Comparison of ENCODE assay signal across 23 cellular contexts in the genomic region with DNA sequence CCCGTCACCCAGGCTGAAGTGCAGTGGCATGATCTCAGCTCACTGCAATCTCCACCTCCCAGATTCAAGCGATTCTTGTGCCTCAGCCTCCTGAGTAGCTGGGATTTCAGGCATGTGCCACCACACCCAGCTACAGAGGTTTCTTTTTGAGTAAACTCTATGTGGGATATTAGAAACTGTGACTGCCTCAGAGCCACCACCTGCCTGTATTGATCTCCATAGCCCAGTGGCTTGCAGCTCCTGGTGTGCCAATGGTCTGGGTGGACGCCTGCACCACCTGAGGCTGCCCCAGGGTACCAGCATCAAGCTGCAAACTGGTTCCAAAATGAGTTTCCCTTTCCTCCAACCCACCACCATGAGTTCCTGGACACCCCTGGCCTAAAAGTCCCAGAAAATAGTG.
"Had no signal": no experiment of that assay in that cellular context is flagged by ENCODE, and none has a peak within 500 bp of the region (broad histone marks: within the 10 kb centered on the region; RNA-seq: fewer than 3 reads in every experiment).

No MANE protein-coding gene starts in this region.

- H3K9me3 Mint-ChIP-seq: effector memory CD8-positive, alpha-beta T cell; nephron progenitor cell; stimulated activated naive CD8-positive, alpha-beta T cell treated with anti-CD3 and anti-CD28 coated beads, Interleukin-15, Interleukin-2, amounts not matched to agents 100 ng/mL and 50 ng/mL, for 24 hours had no signal

- H3K36me3 ChIP-seq: gastrocnemius medialis, left lung, sigmoid colon, spleen, thoracic aorta, tibial nerve, vagina had no signal

- H3K4me1 ChIP-seq: gastrocnemius medialis, psoas muscle had no signal

- H3K27me3 ChIP-seq: gastrocnemius medialis, left lung, sigmoid colon, spleen, tibial nerve, vagina had no signal

- H3K9me3 ChIP-seq: gastrocnemius medialis, left lung, psoas muscle, sigmoid colon, spleen, thoracic aorta, tibial nerve, vagina had no signal

- H3K4me3 Mint-ChIP-seq: effector memory CD8-positive, alpha-beta T cell; naive thymus-derived CD4-positive, alpha-beta T cell; nephron progenitor cell; stimulated activated memory B cell treated with anti-CD40 and anti-IgM and Interleukin-4, amounts not matched to agents 10 μg/mL and 1 μg/mL and 100 μg/mL, for 72 hours; stimulated activated naive CD8-positive, alpha-beta T cell treated with anti-CD3 and anti-CD28 coated beads, Interleukin-15, Interleukin-2, amounts not matched to agents 100 ng/mL and 50 ng/mL, for 24 hours had no signal

- ATAC-seq: effector memory CD8-positive, alpha-beta T cell; gastrocnemius medialis; left cardiac atrium; left lung; naive thymus-derived CD4-positive, alpha-beta T cell; psoas muscle; right cardiac atrium; stimulated activated memory B cell treated with anti-CD40 and anti-IgM and Interleukin-4, amounts not matched to agents 10 μg/mL and 1 μg/mL and 100 μg/mL, for 72 hours had no signal

- DNase-seq: dermis blood vessel endothelial cell; effector memory CD8-positive, alpha-beta T cell; foreskin fibroblast; gastrocnemius medialis; head of caudate nucleus; left cardiac atrium; left lung; mesendoderm; midbrain; naive thymus-derived CD4-positive, alpha-beta T cell; nephron progenitor cell; nucleus accumbens; psoas muscle; right cardiac atrium; sigmoid colon; spleen; stimulated activated CD4-positive, alpha-beta T cell treated with anti-CD3 and anti-CD28 coated beads, Interleukin-4, amount 100 ng/mL, for 4 hours had no signal

- H3K4me3 ChIP-seq: coronary artery, gastrocnemius medialis, left lung, psoas muscle, sigmoid colon, spleen, thoracic aorta, tibial nerve, vagina had no signal

- H3K36me3 Mint-ChIP-seq: naive thymus-derived CD4-positive, alpha-beta T cell; stimulated activated memory B cell treated with anti-CD40 and anti-IgM and Interleukin-4, amounts not matched to agents 10 μg/mL and 1 μg/mL and 100 μg/mL, for 72 hours had no signal

- H3K27ac ChIP-seq: gastrocnemius medialis, left lung, psoas muscle, sigmoid colon, thoracic aorta, tibial nerve, vagina had no signal
